In the genomic region with DNA sequence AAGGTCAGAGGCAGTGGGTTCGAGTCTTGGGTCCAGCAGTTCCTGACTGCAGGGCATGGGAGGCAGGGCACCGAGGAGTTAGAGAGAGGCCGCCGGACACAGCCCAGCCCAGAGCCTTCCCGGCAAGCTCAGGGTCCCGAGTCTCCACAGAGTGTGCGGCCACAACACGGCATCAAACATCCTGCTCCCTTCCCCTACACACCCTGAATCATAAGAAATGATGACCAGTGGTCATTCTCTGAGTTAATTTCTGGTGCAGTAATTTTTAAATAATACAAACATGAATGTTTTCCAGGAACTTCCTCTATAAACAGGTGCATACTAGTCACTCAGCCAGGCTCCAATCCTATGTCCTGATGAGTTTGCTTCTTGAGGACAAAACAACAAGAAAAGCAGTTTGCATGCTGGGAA, we compare ENCODE assay signal across 1 cellular context.
TF ChIP-seq lines count a peak whose summit lies in the region.

No MANE protein-coding gene starts in this region.

TF ChIP-seq in GM23338, 12 proteins besides CTCF, POLR2A, EP300 and RAD21 (continued from another document):
- TF ChIP-seq, protein P1, sequence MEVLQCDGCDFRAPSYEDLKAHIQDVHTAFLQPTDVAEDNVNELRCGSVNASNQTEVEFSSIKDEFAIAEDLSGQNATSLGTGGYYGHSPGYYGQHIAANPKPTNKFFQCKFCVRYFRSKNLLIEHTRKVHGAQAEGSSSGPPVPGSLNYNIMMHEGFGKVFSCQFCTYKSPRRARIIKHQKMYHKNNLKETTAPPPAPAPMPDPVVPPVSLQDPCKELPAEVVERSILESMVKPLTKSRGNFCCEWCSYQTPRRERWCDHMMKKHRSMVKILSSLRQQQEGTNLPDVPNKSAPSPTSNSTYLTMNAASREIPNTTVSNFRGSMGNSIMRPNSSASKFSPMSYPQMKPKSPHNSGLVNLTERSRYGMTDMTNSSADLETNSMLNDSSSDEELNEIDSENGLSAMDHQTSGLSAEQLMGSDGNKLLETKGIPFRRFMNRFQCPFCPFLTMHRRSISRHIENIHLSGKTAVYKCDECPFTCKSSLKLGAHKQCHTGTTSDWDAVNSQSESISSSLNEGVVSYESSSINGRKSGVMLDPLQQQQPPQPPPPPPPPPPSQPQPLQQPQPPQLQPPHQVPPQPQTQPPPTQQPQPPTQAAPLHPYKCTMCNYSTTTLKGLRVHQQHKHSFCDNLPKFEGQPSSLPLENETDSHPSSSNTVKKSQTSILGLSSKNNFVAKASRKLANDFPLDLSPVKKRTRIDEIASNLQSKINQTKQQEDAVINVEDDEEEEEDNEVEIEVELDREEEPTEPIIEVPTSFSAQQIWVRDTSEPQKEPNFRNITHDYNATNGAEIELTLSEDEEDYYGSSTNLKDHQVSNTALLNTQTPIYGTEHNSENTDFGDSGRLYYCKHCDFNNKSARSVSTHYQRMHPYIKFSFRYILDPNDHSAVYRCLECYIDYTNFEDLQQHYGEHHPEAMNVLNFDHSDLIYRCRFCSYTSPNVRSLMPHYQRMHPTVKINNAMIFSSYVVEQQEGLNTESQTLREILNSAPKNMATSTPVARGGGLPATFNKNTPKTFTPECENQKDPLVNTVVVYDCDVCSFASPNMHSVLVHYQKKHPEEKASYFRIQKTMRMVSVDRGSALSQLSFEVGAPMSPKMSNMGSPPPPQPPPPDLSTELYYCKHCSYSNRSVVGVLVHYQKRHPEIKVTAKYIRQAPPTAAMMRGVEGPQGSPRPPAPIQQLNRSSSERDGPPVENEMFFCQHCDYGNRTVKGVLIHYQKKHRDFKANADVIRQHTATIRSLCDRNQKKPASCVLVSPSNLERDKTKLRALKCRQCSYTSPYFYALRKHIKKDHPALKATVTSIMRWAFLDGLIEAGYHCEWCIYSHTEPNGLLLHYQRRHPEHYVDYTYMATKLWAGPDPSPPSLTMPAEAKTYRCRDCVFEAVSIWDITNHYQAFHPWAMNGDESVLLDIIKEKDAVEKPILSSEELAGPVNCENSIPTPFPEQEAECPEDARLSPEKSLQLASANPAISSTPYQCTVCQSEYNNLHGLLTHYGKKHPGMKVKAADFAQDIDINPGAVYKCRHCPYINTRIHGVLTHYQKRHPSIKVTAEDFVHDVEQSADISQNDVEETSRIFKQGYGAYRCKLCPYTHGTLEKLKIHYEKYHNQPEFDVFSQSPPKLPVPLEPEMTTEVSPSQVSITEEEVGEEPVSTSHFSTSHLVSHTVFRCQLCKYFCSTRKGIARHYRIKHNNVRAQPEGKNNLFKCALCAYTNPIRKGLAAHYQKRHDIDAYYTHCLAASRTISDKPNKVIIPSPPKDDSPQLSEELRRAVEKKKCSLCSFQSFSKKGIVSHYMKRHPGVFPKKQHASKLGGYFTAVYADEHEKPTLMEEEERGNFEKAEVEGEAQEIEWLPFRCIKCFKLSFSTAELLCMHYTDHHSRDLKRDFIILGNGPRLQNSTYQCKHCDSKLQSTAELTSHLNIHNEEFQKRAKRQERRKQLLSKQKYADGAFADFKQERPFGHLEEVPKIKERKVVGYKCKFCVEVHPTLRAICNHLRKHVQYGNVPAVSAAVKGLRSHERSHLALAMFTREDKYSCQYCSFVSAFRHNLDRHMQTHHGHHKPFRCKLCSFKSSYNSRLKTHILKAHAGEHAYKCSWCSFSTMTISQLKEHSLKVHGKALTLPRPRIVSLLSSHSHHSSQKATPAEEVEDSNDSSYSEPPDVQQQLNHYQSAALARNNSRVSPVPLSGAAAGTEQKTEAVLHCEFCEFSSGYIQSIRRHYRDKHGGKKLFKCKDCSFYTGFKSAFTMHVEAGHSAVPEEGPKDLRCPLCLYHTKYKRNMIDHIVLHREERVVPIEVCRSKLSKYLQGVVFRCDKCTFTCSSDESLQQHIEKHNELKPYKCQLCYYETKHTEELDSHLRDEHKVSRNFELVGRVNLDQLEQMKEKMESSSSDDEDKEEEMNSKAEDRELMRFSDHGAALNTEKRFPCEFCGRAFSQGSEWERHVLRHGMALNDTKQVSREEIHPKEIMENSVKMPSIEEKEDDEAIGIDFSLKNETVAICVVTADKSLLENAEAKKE (CRISPR knock-in tag; IDR thresholded peaks at IDR 0.05) = no peak
- TF ChIP-seq JUNB (IDR thresholded peaks at IDR 0.05; ENCODE audit: unreplicated experiment) = no peak
